ENCODE assay signal across 1 cellular context in the genomic region with DNA sequence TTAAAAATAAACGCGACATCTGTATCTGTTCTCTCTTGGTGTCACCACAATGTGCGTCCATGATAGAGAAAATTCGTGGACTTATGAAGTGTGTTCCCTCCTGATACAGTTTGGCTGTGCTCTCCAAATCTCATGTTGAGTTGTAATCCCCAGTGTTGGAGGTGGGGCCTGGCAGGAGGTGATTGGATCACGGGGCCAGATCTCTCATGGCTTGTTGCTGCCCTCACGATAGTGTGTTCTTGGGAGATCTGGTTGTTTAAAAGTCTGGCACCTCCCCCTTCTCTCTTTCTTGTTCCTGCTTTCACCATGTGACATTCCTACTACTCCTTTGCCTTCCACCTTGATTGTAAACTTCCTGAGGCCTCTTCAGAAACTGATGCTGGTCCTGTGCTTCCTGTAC.
TF ChIP-seq lines count a peak whose summit lies in the region.

No MANE protein-coding gene starts in this region.

TF ChIP-seq in K562, 482 proteins besides CTCF, POLR2A, EP300 and RAD21 (continued from another document):
- TF ChIP-seq, protein P1, sequence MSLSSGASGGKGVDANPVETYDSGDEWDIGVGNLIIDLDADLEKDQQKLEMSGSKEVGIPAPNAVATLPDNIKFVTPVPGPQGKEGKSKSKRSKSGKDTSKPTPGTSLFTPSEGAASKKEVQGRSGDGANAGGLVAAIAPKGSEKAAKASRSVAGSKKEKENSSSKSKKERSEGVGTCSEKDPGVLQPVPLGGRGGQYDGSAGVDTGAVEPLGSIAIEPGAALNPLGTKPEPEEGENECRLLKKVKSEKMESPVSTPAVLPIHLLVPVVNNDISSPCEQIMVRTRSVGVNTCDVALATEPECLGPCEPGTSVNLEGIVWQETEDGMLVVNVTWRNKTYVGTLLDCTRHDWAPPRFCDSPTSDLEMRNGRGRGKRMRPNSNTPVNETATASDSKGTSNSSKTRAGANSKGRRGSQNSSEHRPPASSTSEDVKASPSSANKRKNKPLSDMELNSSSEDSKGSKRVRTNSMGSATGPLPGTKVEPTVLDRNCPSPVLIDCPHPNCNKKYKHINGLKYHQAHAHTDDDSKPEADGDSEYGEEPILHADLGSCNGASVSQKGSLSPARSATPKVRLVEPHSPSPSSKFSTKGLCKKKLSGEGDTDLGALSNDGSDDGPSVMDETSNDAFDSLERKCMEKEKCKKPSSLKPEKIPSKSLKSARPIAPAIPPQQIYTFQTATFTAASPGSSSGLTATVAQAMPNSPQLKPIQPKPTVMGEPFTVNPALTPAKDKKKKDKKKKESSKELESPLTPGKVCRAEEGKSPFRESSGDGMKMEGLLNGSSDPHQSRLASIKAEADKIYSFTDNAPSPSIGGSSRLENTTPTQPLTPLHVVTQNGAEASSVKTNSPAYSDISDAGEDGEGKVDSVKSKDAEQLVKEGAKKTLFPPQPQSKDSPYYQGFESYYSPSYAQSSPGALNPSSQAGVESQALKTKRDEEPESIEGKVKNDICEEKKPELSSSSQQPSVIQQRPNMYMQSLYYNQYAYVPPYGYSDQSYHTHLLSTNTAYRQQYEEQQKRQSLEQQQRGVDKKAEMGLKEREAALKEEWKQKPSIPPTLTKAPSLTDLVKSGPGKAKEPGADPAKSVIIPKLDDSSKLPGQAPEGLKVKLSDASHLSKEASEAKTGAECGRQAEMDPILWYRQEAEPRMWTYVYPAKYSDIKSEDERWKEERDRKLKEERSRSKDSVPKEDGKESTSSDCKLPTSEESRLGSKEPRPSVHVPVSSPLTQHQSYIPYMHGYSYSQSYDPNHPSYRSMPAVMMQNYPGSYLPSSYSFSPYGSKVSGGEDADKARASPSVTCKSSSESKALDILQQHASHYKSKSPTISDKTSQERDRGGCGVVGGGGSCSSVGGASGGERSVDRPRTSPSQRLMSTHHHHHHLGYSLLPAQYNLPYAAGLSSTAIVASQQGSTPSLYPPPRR (CRISPR knock-in tag; IDR thresholded peaks at IDR 0.05; ENCODE audit: borderline replicate concordance), result no peak
- TF ChIP-seq PML (IDR thresholded peaks at IDR 0.05; ENCODE audit: low read length), result 0 out of 2 replicates have a peak, but pooled peaks have one; percentile 27
- TF ChIP-seq CCNT2 (IDR thresholded peaks at IDR 0.05; ENCODE audit: borderline replicate concordance, extremely low read depth, insufficient read length, low read depth, low read length), result peak; percentile 24
- TF ChIP-seq SAFB (IDR thresholded peaks at IDR 0.05; ENCODE audit: borderline replicate concordance, low read depth, low read length), result no peak
- peak; percentile 55 for TF ChIP-seq TEAD4 (IDR thresholded peaks at IDR 0.05; ENCODE audit: low read length)
- no peak for TF ChIP-seq TEAD4 (CRISPR knock-in tag; IDR thresholded peaks at IDR 0.05; ENCODE audit: borderline replicate concordance)
- peak; percentile 48 to 49; a peak in 2 of 4 replicates for TF ChIP-seq FOXK2 (conservative IDR thresholded peaks at IDR 0.05 in 1 of 2, IDR thresholded peaks at IDR 0.05 in 1 of 2; ENCODE audit: low read depth in 2 of 2)
- TF ChIP-seq ARID1B (IDR thresholded peaks at IDR 0.05), result peak; percentile 47
- peak; percentile 70 for TF ChIP-seq CBFA2T3 (IDR thresholded peaks at IDR 0.05)
- TF ChIP-seq CBFA2T2 (conservative IDR thresholded peaks at IDR 0.05), result peak; percentile 58
- TF ChIP-seq DMBX1 (CRISPR knock-in tag; IDR thresholded peaks at IDR 0.05; ENCODE audit: borderline replicate concordance), result no peak
- peak; percentile 45; the same call in 1 of the 2 replicates for TF ChIP-seq NCOR1 (IDR thresholded peaks at IDR 0.05)
- TF ChIP-seq MEF2A (IDR thresholded peaks at IDR 0.05; ENCODE audit: control insufficient read depth, low read depth, low read length), result no peak
- 0 out of 2 replicates have a peak, but pooled peaks have one; percentile 26 for TF ChIP-seq L3MBTL2 (IDR thresholded peaks at IDR 0.05)
- TF ChIP-seq TAL1 (IDR thresholded peaks at IDR 0.05), result peak; percentile 65
